23 cellular contexts compared by ENCODE assay signal in genomic region chr10:52768114-52768532, GRCh38. TPM values are rescaled to one million over a fixed set of nuclear protein-coding genes. Genes with fewer than 3 reads are reported as not detected.
DNase-seq lines count a peak whose midpoint lies in the region; FAIRE-seq and TF ChIP-seq lines count a peak whose summit lies in the region.
"Had no signal": no experiment of that assay in that cellular context is flagged by ENCODE, and none has a peak within 500 bp of the region (broad histone marks: within the 10 kb centered on the region; RNA-seq: fewer than 3 reads in every experiment).

No MANE protein-coding gene starts in this region.

- H3K27me3 ChIP-seq in esophagus muscularis mucosa: no peaks in the 10 kb centered on the region

- WGBS in esophagus muscularis mucosa: 80% methylated on average over 3 of the region's 3 CpGs

- TF ChIP-seq EP300 in esophagus muscularis mucosa (IDR thresholded peaks at IDR 0.05): no peak

- DNase-seq in HUDEP-2 (lab: John Stamatoyannopoulos, UW; ENCODE audit: unreplicated experiment in 76 of 76) (peak in 48 of 76 experiments; percentile 1 to 65 (median 23)), SK-MEL-5 (ENCODE audit: low read depth, low spot score) (peak; percentile 96), esophagus muscularis mucosa (ENCODE audit: extremely low spot score) (peak; percentile 81), neural crest cell (ENCODE audit: low read depth, low spot score) (no peak), NCI-H2107 treated with DMSO at 0.1 percent for 48 hours (lab: John Stamatoyannopoulos, UW; ENCODE audit: unreplicated experiment) (no peak), glutamatergic neuron (no peak), RCC 7860 (ENCODE audit: low spot score) (no peak)
- DNase-seq: Caco-2; CD4-positive, CD25-positive, alpha-beta regulatory T cell; DMS 273 treated with DMSO at 0.1 percent for 48 hours; DND-41; Karpas-422; MV-4-11; NCI-H1105 treated with DMSO at 0.1 percent for 48 hours; NCI-H1694; NCI-H2081; NCI-H446 treated with DMSO at 0.1 percent for 48 hours; NCI-H526 treated with DMSO at 0.1 percent for 48 hours; RPMI8226; SHP77 treated with DMSO at 0.1 percent for 48 hours had no signal

- no peaks in the 10 kb centered on the region for H3K27me3 Mint-ChIP-seq in neural crest cell (ENCODE audit: low read depth)
- no peaks in the 10 kb centered on the region for H3K27me3 Mint-ChIP-seq in glutamatergic neuron (ENCODE audit: unreplicated experiment)
- H3K27me3 Mint-ChIP-seq: CD4-positive, CD25-positive, alpha-beta regulatory T cell had no signal

- no peaks in the 10 kb centered on the region for H3K36me3 ChIP-seq in esophagus muscularis mucosa

- H3K4me1 ChIP-seq in esophagus muscularis mucosa: no peaks in the 10 kb centered on the region

- H3K4me1 Mint-ChIP-seq in neural crest cell (peaks cover 18% of the 10 kb centered on the region), glutamatergic neuron (ENCODE audit: low read depth, unreplicated experiment) (no peaks in the 10 kb centered on the region)
- H3K4me1 Mint-ChIP-seq: CD4-positive, CD25-positive, alpha-beta regulatory T cell had no signal

- TF ChIP-seq POLR2A in esophagus muscularis mucosa (IDR thresholded peaks at IDR 0.05; ENCODE audit: low read depth): no peak

- in situ Hi-C loops in SK-MEL-5 (cut with HindIII; ENCODE audit: low pct_unique_long_range_greater_than_20kb, low sequenced_read_pairs): no loop called here

- H3K4me3 Mint-ChIP-seq in neural crest cell: no peak overlapping the region
- no peak overlapping the region for H3K4me3 Mint-ChIP-seq in glutamatergic neuron (ENCODE audit: unreplicated experiment)
- H3K4me3 Mint-ChIP-seq: CD4-positive, CD25-positive, alpha-beta regulatory T cell had no signal

- H3K36me3 Mint-ChIP-seq in neural crest cell (ENCODE audit: low read depth): no peaks in the 10 kb centered on the region
- no peaks in the 10 kb centered on the region for H3K36me3 Mint-ChIP-seq in glutamatergic neuron (ENCODE audit: unreplicated experiment)
- H3K36me3 Mint-ChIP-seq: CD4-positive, CD25-positive, alpha-beta regulatory T cell had no signal

- peak overlapping the region; percentile 90 for H3K27ac Mint-ChIP-seq in neural crest cell (ENCODE audit: unreplicated experiment)
- H3K27ac Mint-ChIP-seq in glutamatergic neuron (ENCODE audit: unreplicated experiment): no peak overlapping the region
- H3K27ac Mint-ChIP-seq: CD4-positive, CD25-positive, alpha-beta regulatory T cell had no signal

- H3K9me3 Mint-ChIP-seq in neural crest cell (peaks cover 3% of the 10 kb centered on the region), glutamatergic neuron (ENCODE audit: unreplicated experiment) (no peaks in the 10 kb centered on the region)

- no peak for FAIRE-seq in RCC 7860 (lab: Jason Lieb, UNC)
- FAIRE-seq: GM12878, H54 had no signal

- H3K9me3 ChIP-seq in esophagus muscularis mucosa: no peaks in the 10 kb centered on the region

- H3K27ac ChIP-seq in esophagus muscularis mucosa (replicated peaks in 1 of 4): no peak overlapping the region

- TF ChIP-seq CTCF in esophagus muscularis mucosa (IDR thresholded peaks at IDR 0.05) (no peak), neural crest cell (conservative IDR thresholded peaks at IDR 0.05) (no peak), glutamatergic neuron (IDR thresholded peaks at IDR 0.05; ENCODE audit: partially characterized antibody, unreplicated experiment) (no peak)

- intact Hi-C loops in esophagus muscularis mucosa (cut with DNase I): no loop called here

- no peak overlapping the region for H3K4me3 ChIP-seq in esophagus muscularis mucosa
- H3K4me3 ChIP-seq: GM12878 had no signal

RNA-seq across cellular contexts. Expression of gene MBL2, which starts 4.5 kb away (rescaled TPM):
- total RNA-seq in SK-MEL-5 (2014; rRNA removed; shearing (Covaris generic)): 0.16 TPM in 1 of 2 replicates, not detected in the other
- polyA plus RNA-seq in SK-MEL-5 (2015; cell fraction: cytosol; rRNA removed): 0.04 TPM in 1 of 2 replicates, not detected in the other
- 0.25 and 1.2 TPM in 2 replicates for polyA plus RNA-seq in SK-MEL-5 (2015; cell fraction: nucleus; rRNA removed)
- total RNA-seq in esophagus muscularis mucosa: under 1 TPM in 1 of 4 donors, not detected in 3; 0.06 TPM
- not detected in 2 replicates for total RNA-seq in neural crest cell
- total RNA-seq in glutamatergic neuron (ENCODE audit: unreplicated experiment): not detected
- total RNA-seq: CD4-positive, CD25-positive, alpha-beta regulatory T cell; GM12878 had no signal
- polyA plus RNA-seq: BJ; CD4-positive, CD25-positive, alpha-beta regulatory T cell; GM12878 had no signal

Comparison
In these comparisons a context has a peak if more than half of its experiments do, and no peak if none do; other contexts are left out.
1. DNase-seq: peak in HUDEP-2 (48 of 76), SK-MEL-5 (single experiment) and esophagus muscularis mucosa (single experiment); none in neural crest cell (single experiment), NCI-H2107 treated with DMSO at 0.1 percent for 48 hours (single experiment), glutamatergic neuron (single experiment) and RCC 7860 (single experiment).